ENCODE assay signal across 24 cellular contexts in the genomic region with DNA sequence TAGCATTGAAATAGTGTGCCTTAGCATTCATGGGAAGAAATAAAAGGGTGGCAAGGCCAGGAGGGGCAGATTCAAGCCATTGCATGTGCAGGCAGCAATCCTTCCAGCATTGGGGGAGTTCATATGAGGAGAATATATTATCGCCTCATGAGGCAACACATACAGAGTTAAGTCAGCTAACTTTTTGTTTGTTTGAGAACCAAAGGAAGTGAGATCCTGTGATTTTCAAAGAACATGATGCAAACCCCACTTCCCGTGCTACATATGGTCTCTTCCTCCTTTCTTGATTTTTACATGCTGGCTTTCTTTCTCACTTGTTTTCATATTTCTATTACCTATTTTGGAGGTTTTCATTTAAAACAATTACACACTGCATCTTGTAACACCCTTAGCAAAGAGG.
DNase-seq lines count a peak whose midpoint lies in the region; ATAC-seq and TF ChIP-seq lines count a peak whose summit lies in the region.
"Had no signal": no experiment of that assay in that cellular context is flagged by ENCODE, and none has a peak within 500 bp of the region (broad histone marks: within the 10 kb centered on the region; RNA-seq: fewer than 3 reads in every experiment).

No MANE protein-coding gene starts in this region.

- DNase-seq in activated naive CD4-positive, alpha-beta T cell treated with anti-CD3 and anti-CD28 coated beads, Interleukin-2, amount 10 ng/mL, durations not matched to agents 7 days and 5 days: no peak
- DNase-seq in activated naive CD4-positive, alpha-beta T cell treated with anti-CD3 and anti-CD28 coated beads, Interleukin-2, amount 50 U/mL, for 16 hours: no peak
- no peak for DNase-seq in CD4-positive, alpha-beta T cell
- DNase-seq in activated B cell treated with CpG ODN at 0.5 μM for 24 hours: no peak
- DNase-seq in naive B cell: no peak
- no peak for DNase-seq in retina
- no peak for DNase-seq in cortex of kidney (lab: John Stamatoyannopoulos, UW)
- DNase-seq: BE2C, Caco-2, DMS53, glutamatergic neuron, left ventricle myocardium superior, NCI-H1417 treated with DMSO at 0.1 percent for 48 hours, NCI-H2029 treated with DMSO at 0.1 percent for 48 hours, NCI-H526, PC-3, SK-N-SH, uterus had no signal

- CTCF ChIA-PET in activated naive CD4-positive, alpha-beta T cell treated with anti-CD3 and anti-CD28 coated beads, Interleukin-2, amount 10 ng/mL, durations not matched to agents 7 days and 5 days (lab: Charles Lee): no interaction called here
- CTCF ChIA-PET in CD4-positive, alpha-beta T cell (lab: Charles Lee): no interaction called here
- CTCF ChIA-PET in activated B cell treated with CpG ODN at 0.5 μM for 24 hours (lab: Charles Lee): no interaction called here

- H3K27ac ChIP-seq in CD4-positive, alpha-beta T cell (ENCODE audit: low read depth, low read length): no peak overlapping the region
- H3K27ac ChIP-seq: coronary artery, right atrium auricular region, uterus had no signal

- H3K27me3 ChIP-seq in CD4-positive, alpha-beta T cell (ENCODE audit: control insufficient read depth, insufficient read depth, low read length): no peaks in the 10 kb centered on the region
- H3K27me3 ChIP-seq: BE2C, right atrium auricular region, uterus had no signal

- H3K27ac Mint-ChIP-seq in activated naive CD4-positive, alpha-beta T cell treated with anti-CD3 and anti-CD28 coated beads, Interleukin-2, amount 10 ng/mL, durations not matched to agents 7 days and 5 days: peak overlapping the region; percentile 93
- H3K27ac Mint-ChIP-seq in CD4-positive, alpha-beta T cell: peak overlapping the region; percentile 80
- H3K27ac Mint-ChIP-seq in activated B cell treated with CpG ODN at 0.5 μM for 24 hours: peak overlapping the region; percentile 31
- H3K27ac Mint-ChIP-seq in naive B cell: peak overlapping the region in 3 of 6 donors; percentile 72 to 91 (median 77)
- H3K27ac Mint-ChIP-seq: stimulated activated naive CD8-positive, alpha-beta T cell treated with anti-CD3 and anti-CD28 coated beads, Interleukin-15, Interleukin-2, amounts not matched to agents 100 ng/mL and 50 ng/mL, for 24 hours had no signal

- H3K4me1 Mint-ChIP-seq in activated naive CD4-positive, alpha-beta T cell treated with anti-CD3 and anti-CD28 coated beads, Interleukin-2, amount 10 ng/mL, durations not matched to agents 7 days and 5 days: peaks cover 46% of the 10 kb centered on the region
- peaks cover 38% of the 10 kb centered on the region for H3K4me1 Mint-ChIP-seq in CD4-positive, alpha-beta T cell (ENCODE audit: low read depth)
- H3K4me1 Mint-ChIP-seq in activated B cell treated with CpG ODN at 0.5 μM for 24 hours (peaks cover 18% of the 10 kb centered on the region), naive B cell (peaks cover 9 to 20% (median 13%) of the 10 kb centered on the region in 3 donors)

- peaks cover 3% of the 10 kb centered on the region for H3K27me3 Mint-ChIP-seq in activated naive CD4-positive, alpha-beta T cell treated with anti-CD3 and anti-CD28 coated beads, Interleukin-2, amount 10 ng/mL, durations not matched to agents 7 days and 5 days
- H3K27me3 Mint-ChIP-seq in CD4-positive, alpha-beta T cell: no peaks in the 10 kb centered on the region
- H3K27me3 Mint-ChIP-seq in activated B cell treated with CpG ODN at 0.5 μM for 24 hours: peaks cover 6% of the 10 kb centered on the region
- H3K27me3 Mint-ChIP-seq in naive B cell: no peaks in the 10 kb centered on the region
- H3K27me3 Mint-ChIP-seq: stimulated activated naive CD8-positive, alpha-beta T cell treated with anti-CD3 and anti-CD28 coated beads, Interleukin-15, Interleukin-2, amounts not matched to agents 100 ng/mL and 50 ng/mL, for 24 hours had no signal

- H3K9me3 Mint-ChIP-seq in activated naive CD4-positive, alpha-beta T cell treated with anti-CD3 and anti-CD28 coated beads, Interleukin-2, amount 10 ng/mL, durations not matched to agents 7 days and 5 days: peaks cover 10% of the 10 kb centered on the region
- H3K9me3 Mint-ChIP-seq in CD4-positive, alpha-beta T cell: peaks cover 3% of the 10 kb centered on the region
- H3K9me3 Mint-ChIP-seq in activated B cell treated with CpG ODN at 0.5 μM for 24 hours: no peaks in the 10 kb centered on the region
- peaks cover 0 to 6% (median 0%) of the 10 kb centered on the region in 7 donors for H3K9me3 Mint-ChIP-seq in naive B cell
- H3K9me3 Mint-ChIP-seq: stimulated activated naive CD8-positive, alpha-beta T cell treated with anti-CD3 and anti-CD28 coated beads, Interleukin-15, Interleukin-2, amounts not matched to agents 100 ng/mL and 50 ng/mL, for 24 hours had no signal

- no peak for TF ChIP-seq CTCF in CD4-positive, alpha-beta T cell (IDR thresholded peaks at IDR 0.05)
- no peak for TF ChIP-seq CTCF in activated B cell treated with CpG ODN at 0.5 μM for 24 hours (IDR thresholded peaks at IDR 0.05)

- H3K9me3 ChIP-seq in CD4-positive, alpha-beta T cell (ENCODE audit: control insufficient read depth, low read length): no peaks in the 10 kb centered on the region
- H3K9me3 ChIP-seq: BE2C, Caco-2, right atrium auricular region, SK-N-SH, uterus had no signal

- peak; percentile 83 for ATAC-seq in CD4-positive, alpha-beta T cell (ENCODE audit: poor library complexity)
- ATAC-seq in activated B cell treated with CpG ODN at 0.5 μM for 24 hours (ENCODE audit: low read depth): no peak
- ATAC-seq in naive B cell (ENCODE audit: low read depth in 2 of 2): peak; percentile 40 to 49
- ATAC-seq in HG03045 (IDR thresholded peaks at IDR 0.05; ENCODE audit: unreplicated experiment): no peak
- ATAC-seq: activated CD4-positive, CD25-positive, alpha-beta regulatory T cell treated with anti-CD3 and anti-CD28 coated beads, Interleukin-2, amount 50 U/mL, for 24 hours; HCT116; left ventricle myocardium superior; PC-3 had no signal

- peak overlapping the region; percentile 7 for H3K4me3 Mint-ChIP-seq in activated naive CD4-positive, alpha-beta T cell treated with anti-CD3 and anti-CD28 coated beads, Interleukin-2, amount 10 ng/mL, durations not matched to agents 7 days and 5 days
- H3K4me3 Mint-ChIP-seq in CD4-positive, alpha-beta T cell: peak overlapping the region; percentile 55
- H3K4me3 Mint-ChIP-seq in activated B cell treated with CpG ODN at 0.5 μM for 24 hours (peak overlapping the region; percentile 12), naive B cell (peak overlapping the region in 2 of 8 donors; percentile 42 to 66)
- H3K4me3 Mint-ChIP-seq: stimulated activated naive CD8-positive, alpha-beta T cell treated with anti-CD3 and anti-CD28 coated beads, Interleukin-15, Interleukin-2, amounts not matched to agents 100 ng/mL and 50 ng/mL, for 24 hours had no signal

- H3K36me3 Mint-ChIP-seq in activated naive CD4-positive, alpha-beta T cell treated with anti-CD3 and anti-CD28 coated beads, Interleukin-2, amount 10 ng/mL, durations not matched to agents 7 days and 5 days: peaks cover 17% of the 10 kb centered on the region
- H3K36me3 Mint-ChIP-seq in CD4-positive, alpha-beta T cell (ENCODE audit: low read depth): no peaks in the 10 kb centered on the region
- H3K36me3 Mint-ChIP-seq in activated B cell treated with CpG ODN at 0.5 μM for 24 hours (ENCODE audit: low read depth) (no peaks in the 10 kb centered on the region), naive B cell (no peaks in the 10 kb centered on the region)

- intact Hi-C loops in CD4-positive, alpha-beta T cell (cut with DNase I, micrococcal nuclease): loop anchor here in 1 of 2 experiments (10.0 kb wide), 1 partner anchor 197 kb away; no protein-coding TSS in a partner anchor
- intact Hi-C loops in activated B cell treated with CpG ODN at 0.5 μM for 24 hours (cut with micrococcal nuclease): no loop called here

- POLR2A ChIA-PET in CD4-positive, alpha-beta T cell (lab: Charles Lee): interaction anchor here (1.1 to 1.9 kb wide), 5 partner anchors 15 to 883 kb away, joined by 5 to 9 read pairs (median 8); a partner anchor contains a TSS
- POLR2A ChIA-PET in activated B cell treated with CpG ODN at 0.5 μM for 24 hours (lab: Charles Lee): no interaction called here

Comparison
In these comparisons a context has a peak if more than half of its experiments do, and no peak if none do; other contexts are left out.
1. ATAC-seq: peak in CD4-positive, alpha-beta T cell (single experiment) and naive B cell (2 of 2); none in activated B cell treated with CpG ODN at 0.5 μM for 24 hours (single experiment) and HG03045 (single experiment).